8 cellular contexts compared by ENCODE assay signal in genomic region chrX:110557864-110558263, GRCh38.
"Had no signal": no experiment of that assay in that cellular context is flagged by ENCODE, and none has a peak within 500 bp of the region (broad histone marks: within the 10 kb centered on the region; RNA-seq: fewer than 3 reads in every experiment).

No MANE protein-coding gene starts in this region.

- H3K4me3 Mint-ChIP-seq: GM23338, H9 had no signal

- ATAC-seq: GM23338, HepG2 had no signal

- H3K27ac ChIP-seq: HL-60, KMS-11 had no signal

- H3K4me1 Mint-ChIP-seq: GM23338, H9, IgD-negative memory B cell had no signal

- H3K4me3 ChIP-seq: GM23338 had no signal

- DNase-seq: H9, HCEC 1CT, KBM-7 had no signal

- H3K36me3 Mint-ChIP-seq: IgD-negative memory B cell had no signal

- H3K27ac Mint-ChIP-seq: GM23338, H9, IgD-negative memory B cell had no signal
